8 cellular contexts compared by ENCODE assay signal in genomic region chr6:158853072-158853871, GRCh38. TPM values are rescaled to one million over a fixed set of nuclear protein-coding genes. Genes with fewer than 3 reads are reported as not detected.
DNase-seq lines count a peak whose midpoint lies in the region; ATAC-seq and TF ChIP-seq lines count a peak whose summit lies in the region.

No MANE protein-coding gene starts in this region.

- H3K4me3 ChIP-seq in SK-N-SH (ENCODE audit: low read depth in 2 of 2, low read length in 1 of 2), result no peak overlapping the region
- H3K4me3 ChIP-seq in iPS DF 6.9 (ENCODE audit: low read length), result peak overlapping the region; percentile 6; the same call in 1 of the 2 replicates

- 62% methylated on average over 13 of the region's 13 CpGs for WGBS in SK-N-SH (ENCODE audit: low lambda C conversion rate)
- WGBS in iPS DF 6.9 (ENCODE audit: insufficient coverage, insufficient read length), result 100% methylated on average over 1 of the region's 13 CpGs

- H2AFZ ChIP-seq in SK-N-SH (ENCODE audit: low read depth), result peak overlapping the region; percentile 66

- H3K27ac ChIP-seq in SK-N-SH (ENCODE audit: low read depth in 2 of 2, low read length in 1 of 2) (peak overlapping the region in 1 of 2 experiments; percentile 79; a peak in 2 of 4 replicates), iPS DF 6.9 (ENCODE audit: low read length) (peak overlapping the region; percentile 96)

- H3K4me2 ChIP-seq in SK-N-SH, result peak overlapping the region; percentile 46

- H4K20me1 ChIP-seq in SK-N-SH (ENCODE audit: insufficient read depth), result no peaks in the 10 kb centered on the region

- peak overlapping the region; percentile 32; the same call in 1 of the 2 replicates for H3K9ac ChIP-seq in SK-N-SH

- TF ChIP-seq EP300 in SK-N-SH (IDR thresholded peaks at IDR 0.05; ENCODE audit: borderline replicate concordance in 1 of 2, low read depth in 1 of 2, low read length in 1 of 2), result no peak

- POLR2A ChIA-PET in SK-N-SH (lab: Yijun Ruan, JAX), result no interaction called here

- no peak for TF ChIP-seq CTCF in SK-N-SH (IDR thresholded peaks at IDR 0.05)

- CTCF ChIA-PET in SK-N-SH (lab: Yijun Ruan, JAX), result no interaction called here

- H3K79me2 ChIP-seq in SK-N-SH (ENCODE audit: insufficient read depth), result no peaks in the 10 kb centered on the region

- peak; percentile 78 for DNase-seq in COLO668 (lab: John Stamatoyannopoulos, UW; ENCODE audit: unreplicated experiment)
- no peak for DNase-seq in SK-N-SH
- peak; percentile 68 for DNase-seq in activated naive CD8-positive, alpha-beta T cell treated with anti-CD3 and anti-CD28 coated beads, Interleukin-2, amount 50 U/mL, for 16 hours (ENCODE audit: low read depth, low spot score)
- no peak for DNase-seq in iPS DF 6.9 (ENCODE audit: low read depth, low spot score)
- DNase-seq in stimulated activated CD4-positive, alpha-beta T cell treated with anti-CD3 and anti-CD28 coated beads, Interleukin-1b, Interleukin-23, amount 100 ng/mL, for 24 hours (ENCODE audit: low read depth in 4 of 4, low spot score in 1 of 4), result peak; percentile 62 to 87 (median 72)
- no peak for DNase-seq in NCI-H446 treated with DMSO at 0.1 percent for 48 hours (lab: John Stamatoyannopoulos, UW)

- H3F3A ChIP-seq in SK-N-SH (replicated peaks; ENCODE audit: insufficient read depth), result peaks cover 18% of the 10 kb centered on the region

- no peaks in the 10 kb centered on the region for H3K9me2 ChIP-seq in SK-N-SH

- no peaks in the 10 kb centered on the region for H3K27me3 ChIP-seq in SK-N-SH (ENCODE audit: insufficient read depth)
- H3K27me3 ChIP-seq in iPS DF 6.9 (ENCODE audit: control insufficient read depth, insufficient read depth, low read length), result no peaks in the 10 kb centered on the region

- no peak for TF ChIP-seq RAD21 in SK-N-SH (IDR thresholded peaks at IDR 0.05; ENCODE audit: low read length)

- H3K36me3 ChIP-seq in SK-N-SH (replicated peaks in 1 of 2; ENCODE audit: control insufficient read depth in 1 of 2, insufficient read depth in 2 of 2, low read length in 1 of 2) (no peaks in the 10 kb centered on the region), iPS DF 6.9 (ENCODE audit: control insufficient read depth, insufficient read depth, low read length) (no peaks in the 10 kb centered on the region)

- peaks cover 0 to 30% of the 10 kb centered on the region in 2 experiments; a peak in 2 of 4 replicates for H3K4me1 ChIP-seq in SK-N-SH (ENCODE audit: control insufficient read depth in 1 of 2, insufficient read depth in 2 of 2, low read depth in 1 of 2, low read length in 1 of 2)
- H3K4me1 ChIP-seq in iPS DF 6.9 (ENCODE audit: control insufficient read depth, insufficient read depth, low read length), result peaks cover 20% of the 10 kb centered on the region; the same call in 1 of the 2 replicates

- H3K9me3 ChIP-seq in SK-N-SH (no peaks in the 10 kb centered on the region), iPS DF 6.9 (ENCODE audit: control insufficient read depth, insufficient read depth, low read length) (no peaks in the 10 kb centered on the region)

- ATAC-seq in GM19467 (IDR thresholded peaks at IDR 0.05; ENCODE audit: unreplicated experiment) (peak; percentile 85), HG03565 (IDR thresholded peaks at IDR 0.05; ENCODE audit: unreplicated experiment) (peak; percentile 74)

TF ChIP-seq in SK-N-SH, 30 proteins besides CTCF, POLR2A, EP300 and RAD21:
- TF ChIP-seq RFX5 (IDR thresholded peaks at IDR 0.05; ENCODE audit: low read length) (no peak), TAF1 (IDR thresholded peaks at IDR 0.05; ENCODE audit: borderline replicate concordance, low read depth, low read length) (no peak), JUND (IDR thresholded peaks at IDR 0.05) (peak; percentile 65; the same call in 1 of the 2 replicates), PBX3 (IDR thresholded peaks at IDR 0.05) (no peak), SIN3A (IDR thresholded peaks at IDR 0.05; ENCODE audit: borderline replicate concordance, low read depth, low read length) (no peak), FOXM1 (IDR thresholded peaks at IDR 0.05; ENCODE audit: low read depth) (no peak), USF2 (IDR thresholded peaks at IDR 0.05; ENCODE audit: borderline replicate concordance, low read depth, low read length) (no peak), FOXJ3 (CRISPR knock-in tag; IDR thresholded peaks at IDR 0.05) (no peak), FOSL2 (IDR thresholded peaks at IDR 0.05; ENCODE audit: borderline replicate concordance, low read depth) (peak; percentile 81; the same call in 1 of the 2 replicates), TCF12 (IDR thresholded peaks at IDR 0.05) (peak; percentile 56; the same call in 1 of the 2 replicates)
TF ChIP-seq in SK-N-SH: peak in this region for 3.

RNA-seq across cellular contexts. Expression of gene EZR, which starts 34.1 kb away (rescaled TPM):
- polyA plus RNA-seq in SK-N-SH (2012; rRNA removed), result 84.3 and 92.0 TPM in 2 replicates
- 62.4 and 69.7 TPM in 2 replicates for polyA plus RNA-seq in SK-N-SH (2012; cell fraction: cytosol; rRNA removed)
- polyA plus RNA-seq in SK-N-SH (2012; cell fraction: nucleus; rRNA removed), result 75.6 and 84.7 TPM in 2 replicates

Comparison
In these comparisons a context has a peak if more than half of its experiments do, and no peak if none do; other contexts are left out.
1. DNase-seq: peak in COLO668 (single experiment), activated naive CD8-positive, alpha-beta T cell treated with anti-CD3 and anti-CD28 coated beads, Interleukin-2, amount 50 U/mL, for 16 hours (single experiment) and stimulated activated CD4-positive, alpha-beta T cell treated with anti-CD3 and anti-CD28 coated beads, Interleukin-1b, Interleukin-23, amount 100 ng/mL, for 24 hours (4 of 4); none in SK-N-SH (single experiment), iPS DF 6.9 (single experiment) and NCI-H446 treated with DMSO at 0.1 percent for 48 hours (single experiment).